ENCODE assay signal across 15 cellular contexts in genomic region chr16:31707743-31708335, GRCh38.
DNase-seq lines count a peak whose midpoint lies in the region; ATAC-seq, FAIRE-seq and TF ChIP-seq lines count a peak whose summit lies in the region.
"Had no signal": no experiment of that assay in that cellular context is flagged by ENCODE, and none has a peak within 500 bp of the region (broad histone marks: within the 10 kb centered on the region; RNA-seq: fewer than 3 reads in every experiment).

No MANE protein-coding gene starts in this region.

- H3K9me3 Mint-ChIP-seq in endothelial cell (ENCODE audit: unreplicated experiment), result no peaks in the 10 kb centered on the region

- H3K36me3 ChIP-seq in HepG2 (replicated peaks in 1 of 2; ENCODE audit: control insufficient read depth in 1 of 2, insufficient read depth in 2 of 2, low read length in 2 of 2) (peaks cover 53 to 61% of the 10 kb centered on the region in 2 experiments), right lobe of liver (peaks cover 0 to 45% (median 7%) of the 10 kb centered on the region in 4 donors), Karpas-422 (ENCODE audit: insufficient read depth, low read length) (peaks cover 18% of the 10 kb centered on the region; the same call in 1 of the 2 replicates)

- 100% methylated on average over 6 of the region's 10 CpGs for WGBS in HepG2 (ENCODE audit: low lambda C conversion rate)
- 100% methylated on average over 1 of the region's 10 CpGs for WGBS in right lobe of liver (ENCODE audit: insufficient coverage, low coverage, low lambda C conversion rate, missing lambda C conversion rate)

- H3K9ac ChIP-seq in HepG2 (ENCODE audit: insufficient read depth, low read depth, low read length) (no peak overlapping the region), Karpas-422 (ENCODE audit: low read length) (no peak overlapping the region)
- H3K9ac ChIP-seq: BLaER1 had no signal

- peaks cover 6% of the 10 kb centered on the region for H3K27me3 Mint-ChIP-seq in endothelial cell (ENCODE audit: unreplicated experiment)

- CTCF ChIA-PET in HepG2 (lab: Yijun Ruan, JAX; ENCODE audit: low intra/inter-chr PET ratio, low total read pairs), result no interaction called here

- H3K9me3 ChIP-seq in HepG2 (ENCODE audit: low read length) (no peaks in the 10 kb centered on the region), right lobe of liver (no peaks in the 10 kb centered on the region), Karpas-422 (ENCODE audit: low read length) (no peaks in the 10 kb centered on the region)
- H3K9me3 ChIP-seq: BLaER1 had no signal

- H3K27me3 ChIP-seq in HepG2 (ENCODE audit: control insufficient read depth in 1 of 2, insufficient read depth in 2 of 2, low read length in 2 of 2) (no peaks in the 10 kb centered on the region), right lobe of liver (no peaks in the 10 kb centered on the region), Karpas-422 (ENCODE audit: low read length) (no peaks in the 10 kb centered on the region)
- H3K27me3 ChIP-seq: BLaER1 had no signal

- H4K20me1 ChIP-seq in HepG2 (ENCODE audit: insufficient read depth, low read length) (peaks cover 10% of the 10 kb centered on the region; the same call in 1 of the 2 replicates), Karpas-422 (ENCODE audit: insufficient read depth, low read depth, low read length) (no peaks in the 10 kb centered on the region)

- H3K4me1 ChIP-seq in HepG2 (ENCODE audit: insufficient read depth, low read length), result peaks cover 21% of the 10 kb centered on the region
- H3K4me1 ChIP-seq in right lobe of liver, result peaks cover 0 to 5% (median 0%) of the 10 kb centered on the region in 4 donors
- peaks cover 5% of the 10 kb centered on the region for H3K4me1 ChIP-seq in Karpas-422 (ENCODE audit: low read length)

- no peak overlapping the region for H3K27ac Mint-ChIP-seq in endothelial cell (ENCODE audit: unreplicated experiment)

- in situ Hi-C loops in HepG2 (cut with HindIII; ENCODE audit: extremely low pct_ligation_motif_present, low pct_unique_long_range_greater_than_20kb), result loop anchor here (25.0 kb wide), 1 partner anchor 721 kb away; the partner anchor contains the start of gene HSD3B7

- TF ChIP-seq EP300 in HepG2 (IDR thresholded peaks at IDR 0.05; ENCODE audit: low read depth in 2 of 2, low read length in 2 of 2) (no peak), HepG2 (CRISPR knock-in tag; IDR thresholded peaks at IDR 0.05; ENCODE audit: borderline replicate concordance) (no peak)

- TF ChIP-seq POLR2A in HepG2 (IDR thresholded peaks at IDR 0.05; ENCODE audit: insufficient read depth in 1 of 2, low read depth in 2 of 2, low read length in 2 of 2) (no peak), right lobe of liver (IDR thresholded peaks at IDR 0.05) (no peak)

- H3K79me2 ChIP-seq in HepG2 (ENCODE audit: insufficient read depth, low read length) (peaks cover 2% of the 10 kb centered on the region), Karpas-422 (ENCODE audit: low read length) (peaks cover 5% of the 10 kb centered on the region; the same call in 1 of the 2 replicates)

- H3K4me1 Mint-ChIP-seq in endothelial cell (ENCODE audit: unreplicated experiment), result no peaks in the 10 kb centered on the region

- POLR2A ChIA-PET in HepG2 (lab: Yijun Ruan, JAX), result interaction anchor here (1.0 to 2.0 kb wide), 2 partner anchors 231 to 250 kb away, joined by 3 to 5 read pairs; no protein-coding TSS in a partner anchor

- TF ChIP-seq CTCF in HepG2 (CRISPR knock-in tag; IDR thresholded peaks at IDR 0.05) (no peak), right lobe of liver (IDR thresholded peaks at IDR 0.05) (no peak), endothelial cell (IDR thresholded peaks at IDR 0.05; ENCODE audit: unreplicated experiment) (no peak), D721Med (IDR thresholded peaks at IDR 0.05; ENCODE audit: insufficient read depth, missing control alignments) (no peak)

- H3K4me3 ChIP-seq in HepG2 (replicated peaks in 1 of 3; ENCODE audit: insufficient read depth in 1 of 3, low read depth in 2 of 3, low read length in 3 of 3), result no peak overlapping the region
- no peak overlapping the region for H3K4me3 ChIP-seq in right lobe of liver
- no peak overlapping the region for H3K4me3 ChIP-seq in Karpas-422 (ENCODE audit: low read length)
- H3K4me3 ChIP-seq: BLaER1, PC-9 had no signal

- intact Hi-C loops in HepG2 (cut with micrococcal nuclease; ENCODE audit: unreplicated experiment), result no loop called here
- intact Hi-C loops in right lobe of liver (cut with DNase I), result no loop called here

- peak overlapping the region; percentile 11 for H3K4me3 Mint-ChIP-seq in endothelial cell (ENCODE audit: unreplicated experiment)

- TSS peak; percentile 3 for BruUV-seq in HepG2 (replicated peaks; lab: Mats Ljungman, UMichigan)

- ATAC-seq in HepG2, result no peak
- ATAC-seq in right lobe of liver, result no peak

- H3K9me2 ChIP-seq in Karpas-422 (replicated peaks; ENCODE audit: insufficient read depth, low read length), result no peaks in the 10 kb centered on the region

- no peak for TF ChIP-seq RAD21 in HepG2 (CRISPR knock-in tag; IDR thresholded peaks at IDR 0.05)

- peaks cover 30% of the 10 kb centered on the region for H3K36me3 Mint-ChIP-seq in endothelial cell (ENCODE audit: low read depth, unreplicated experiment)

- H3K4me2 ChIP-seq in HepG2 (ENCODE audit: low read depth, low read length), result no peak overlapping the region
- H3K4me2 ChIP-seq in Karpas-422 (ENCODE audit: low read depth, low read length, poor library complexity, severe bottlenecking), result no peak overlapping the region
- H3K4me2 ChIP-seq: BLaER1, PC-9 had no signal

- H2AFZ ChIP-seq in HepG2 (ENCODE audit: low read length) (no peak overlapping the region), Karpas-422 (ENCODE audit: low read length) (no peak overlapping the region)
- H2AFZ ChIP-seq: PC-9 had no signal

- no peak overlapping the region for H3K27ac ChIP-seq in HepG2 (ENCODE audit: extremely low read length, insufficient read depth, low read length)
- no peak overlapping the region for H3K27ac ChIP-seq in right lobe of liver
- H3K27ac ChIP-seq in Karpas-422 (ENCODE audit: low read length), result no peak overlapping the region
- H3K27ac ChIP-seq: BLaER1, PC-9 had no signal

- FAIRE-seq in HepG2 (lab: Jason Lieb, UNC), result no peak
- no peak for FAIRE-seq in D721Med (lab: Jason Lieb, UNC)
- FAIRE-seq: HTR-8/SVneo had no signal

- DNase-seq in HepG2 (ENCODE audit: low spot score) (no peak), right lobe of liver (no peak), Karpas-422 (peak; percentile 40), endothelial cell (ENCODE audit: low spot score) (no peak), D721Med (ENCODE audit: insufficient read length, low spot score) (no peak), NCI-H774 (lab: John Stamatoyannopoulos, UW) (no peak)
- no peak for DNase-seq in stimulated activated CD4-positive, alpha-beta T cell treated with anti-CD3 and anti-CD28 coated beads, Interleukin-12 subunit alpha, Interleukin-12 subunit beta, amount 100 ng/mL, for 4 hours
- DNase-seq: COR-L47, NCI-H1092, NCI-H2107, NCI-H345, NCI-H69, PC-9 had no signal

TF ChIP-seq in HepG2, 621 proteins besides CTCF, POLR2A, EP300 and RAD21 (continues in another document):
- 0 out of 2 replicates have a peak, but pooled peaks have one; percentile 10 for TF ChIP-seq FOXC1 (CRISPR knock-in tag; IDR thresholded peaks at IDR 0.05; ENCODE audit: borderline replicate concordance)
- TF ChIP-seq ZFX (CRISPR knock-in tag; IDR thresholded peaks at IDR 0.05; ENCODE audit: low read depth), result 0 out of 2 replicates have a peak, but pooled peaks have one; percentile 1
- TF ChIP-seq MTA1 (CRISPR knock-in tag; IDR thresholded peaks at IDR 0.05; ENCODE audit: borderline replicate concordance), result peak; percentile 51; the same call in 1 of the 2 replicates
- peak; percentile 43; the same call in 1 of the 2 replicates for TF ChIP-seq RBFOX2 (IDR thresholded peaks at IDR 0.05; ENCODE audit: low read depth, low read length)
- TF ChIP-seq, protein P1, sequence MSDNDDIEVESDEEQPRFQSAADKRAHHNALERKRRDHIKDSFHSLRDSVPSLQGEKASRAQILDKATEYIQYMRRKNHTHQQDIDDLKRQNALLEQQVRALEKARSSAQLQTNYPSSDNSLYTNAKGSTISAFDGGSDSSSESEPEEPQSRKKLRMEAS (IDR thresholded peaks at IDR 0.05), result no peak
- no peak for TF ChIP-seq ZNF841 (CRISPR knock-in tag; IDR thresholded peaks at IDR 0.05; ENCODE audit: borderline replicate concordance)
- 0 out of 2 replicates have a peak, but pooled peaks have one; percentile 14 for TF ChIP-seq ZNF687 (CRISPR knock-in tag; IDR thresholded peaks at IDR 0.05)
- TF ChIP-seq RBM22 (optimal IDR thresholded peaks at IDR 0.05; ENCODE audit: low read length), result peak; percentile 70
- 0 out of 2 replicates have a peak, but pooled peaks have one; percentile 19 for TF ChIP-seq SSRP1 (CRISPR knock-in tag; IDR thresholded peaks at IDR 0.05)
- TF ChIP-seq POLR2AphosphoS2 (IDR thresholded peaks at IDR 0.05; ENCODE audit: low read depth, low read length), result 0 out of 2 replicates have a peak, but pooled peaks have one; percentile 7
- TF ChIP-seq SMC3 (IDR thresholded peaks at IDR 0.05; ENCODE audit: low read length), result no peak
